In the genomic region with DNA sequence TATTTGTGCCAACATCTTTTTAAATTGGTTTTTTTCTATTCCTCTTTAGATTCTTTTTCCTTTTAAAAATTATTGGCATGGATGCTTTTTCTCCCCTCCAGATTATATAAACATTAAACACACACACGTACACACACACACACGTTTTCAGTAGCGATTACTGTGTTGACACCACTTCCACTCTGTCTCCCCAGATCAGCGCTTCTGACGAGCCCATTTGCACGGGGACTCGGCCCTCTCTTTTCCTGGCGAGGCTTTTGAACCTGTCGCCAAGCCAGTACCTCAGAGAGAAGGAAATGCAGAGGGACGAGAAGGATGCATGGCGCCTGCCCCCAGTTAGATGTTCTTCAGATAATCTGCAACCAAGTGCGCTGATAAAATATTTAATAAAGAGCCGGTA, we compare ENCODE assay signal across 8 cellular contexts. TPM values are rescaled to one million over a fixed set of nuclear protein-coding genes. Genes with fewer than 3 reads are reported as not detected.
DNase-seq lines count a peak whose midpoint lies in the region; ATAC-seq and TF ChIP-seq lines count a peak whose summit lies in the region.

No MANE protein-coding gene starts in this region.

- no peaks in the 10 kb centered on the region for H3K79me2 ChIP-seq in OCI-LY3 (ENCODE audit: low read length)

- peak overlapping the region; percentile 91 for H3K4me2 ChIP-seq in OCI-LY3 (ENCODE audit: low read length)

- peak overlapping the region; percentile 39 for H3K4me3 ChIP-seq in HFF-Myc (replicated peaks; ENCODE audit: low read depth, low read length)
- H3K4me3 ChIP-seq in OCI-LY3 (ENCODE audit: low read length), result peak overlapping the region; percentile 73
- H3K4me3 ChIP-seq in psoas muscle, result peak overlapping the region; percentile 67

- H3K27ac Mint-ChIP-seq in effector memory CD8-positive, alpha-beta T cell, result no peak overlapping the region

- no peak overlapping the region for H3K27ac ChIP-seq in OCI-LY3 (ENCODE audit: low read length)
- H3K27ac ChIP-seq in psoas muscle, result no peak overlapping the region

- H3K9me3 Mint-ChIP-seq in effector memory CD8-positive, alpha-beta T cell, result no peaks in the 10 kb centered on the region

- no peak overlapping the region for H2AFZ ChIP-seq in OCI-LY3 (ENCODE audit: low read depth, low read length)

- H3K9me3 ChIP-seq in OCI-LY3 (ENCODE audit: insufficient read depth, low read length) (no peaks in the 10 kb centered on the region), psoas muscle (no peaks in the 10 kb centered on the region)

- DNase-seq in DMS 273 (lab: John Stamatoyannopoulos, UW; ENCODE audit: unreplicated experiment), result peak; percentile 37
- no peak for DNase-seq in DMS 273 treated with DMSO at 0.1 percent for 48 hours (lab: John Stamatoyannopoulos, UW)
- DNase-seq in HFF-Myc (ENCODE audit: extremely low read depth, low read depth), result no peak
- DNase-seq in effector memory CD8-positive, alpha-beta T cell, result no peak
- no peak for DNase-seq in psoas muscle
- no peak for DNase-seq in cerebellum (ENCODE audit: low spot score)

- peaks cover 6% of the 10 kb centered on the region for H3K4me1 ChIP-seq in OCI-LY3 (ENCODE audit: low read length)
- peaks cover 14% of the 10 kb centered on the region for H3K4me1 ChIP-seq in psoas muscle

- ATAC-seq in effector memory CD8-positive, alpha-beta T cell (replicated peaks), result peak; percentile 50
- no peak for ATAC-seq in psoas muscle
- ATAC-seq in HG03135 (IDR thresholded peaks at IDR 0.05; ENCODE audit: unreplicated experiment), result no peak

- no peaks in the 10 kb centered on the region for H4K20me1 ChIP-seq in OCI-LY3 (ENCODE audit: insufficient read depth, low read length)

- peaks cover 10% of the 10 kb centered on the region for H3K36me3 ChIP-seq in OCI-LY3 (replicated peaks; ENCODE audit: low read depth, low read length)
- no peaks in the 10 kb centered on the region for H3K36me3 ChIP-seq in psoas muscle (ENCODE audit: insufficient read depth in 1 of 2, low read depth in 1 of 2)

- no peaks in the 10 kb centered on the region for H3K36me3 Mint-ChIP-seq in effector memory CD8-positive, alpha-beta T cell (ENCODE audit: insufficient read depth)

- peak overlapping the region; percentile 47 for H3K9ac ChIP-seq in OCI-LY3 (ENCODE audit: low read length)

- WGBS in psoas muscle, 3 donors, result 20 to 40% (median 31%) methylated on average over 13 of the region's 13 CpGs

- H3K4me1 Mint-ChIP-seq in effector memory CD8-positive, alpha-beta T cell (ENCODE audit: low read depth in 2 of 2), result peaks cover 29 to 38% of the 10 kb centered on the region in 2 donors

- peak overlapping the region; percentile 76 to 79 for H3K4me3 Mint-ChIP-seq in effector memory CD8-positive, alpha-beta T cell

- peaks cover 58 to 63% of the 10 kb centered on the region in 2 donors for H3K27me3 Mint-ChIP-seq in effector memory CD8-positive, alpha-beta T cell

- intact Hi-C loops in psoas muscle (cut with DNase I), result no loop called here

- no peak for TF ChIP-seq CTCF in HFF-Myc (IDR thresholded peaks at IDR 0.05; ENCODE audit: low read depth, low read length, missing control alignments)
- TF ChIP-seq CTCF in OCI-LY3 (IDR thresholded peaks at IDR 0.05; ENCODE audit: low read depth, low read length), result no peak
- no peak for TF ChIP-seq CTCF in psoas muscle (IDR thresholded peaks at IDR 0.05)

- peaks cover 29% of the 10 kb centered on the region for H3K27me3 ChIP-seq in OCI-LY3 (ENCODE audit: low read depth, low read length)
- H3K27me3 ChIP-seq in psoas muscle (ENCODE audit: insufficient read depth in 3 of 3, low read length in 2 of 3), result peaks cover 3 to 60% (median 30%) of the 10 kb centered on the region in 3 donors

RNA-seq across cellular contexts. Expression of a gene that starts 1.1 kb away (rescaled TPM):
- total RNA-seq in psoas muscle (not detected), cerebellum (0.64 TPM)
- under 1 TPM in 2 of 3 donors, not detected in 1; 0.01 to 0.12 TPM for polyA plus RNA-seq in psoas muscle
